In the genomic region with DNA sequence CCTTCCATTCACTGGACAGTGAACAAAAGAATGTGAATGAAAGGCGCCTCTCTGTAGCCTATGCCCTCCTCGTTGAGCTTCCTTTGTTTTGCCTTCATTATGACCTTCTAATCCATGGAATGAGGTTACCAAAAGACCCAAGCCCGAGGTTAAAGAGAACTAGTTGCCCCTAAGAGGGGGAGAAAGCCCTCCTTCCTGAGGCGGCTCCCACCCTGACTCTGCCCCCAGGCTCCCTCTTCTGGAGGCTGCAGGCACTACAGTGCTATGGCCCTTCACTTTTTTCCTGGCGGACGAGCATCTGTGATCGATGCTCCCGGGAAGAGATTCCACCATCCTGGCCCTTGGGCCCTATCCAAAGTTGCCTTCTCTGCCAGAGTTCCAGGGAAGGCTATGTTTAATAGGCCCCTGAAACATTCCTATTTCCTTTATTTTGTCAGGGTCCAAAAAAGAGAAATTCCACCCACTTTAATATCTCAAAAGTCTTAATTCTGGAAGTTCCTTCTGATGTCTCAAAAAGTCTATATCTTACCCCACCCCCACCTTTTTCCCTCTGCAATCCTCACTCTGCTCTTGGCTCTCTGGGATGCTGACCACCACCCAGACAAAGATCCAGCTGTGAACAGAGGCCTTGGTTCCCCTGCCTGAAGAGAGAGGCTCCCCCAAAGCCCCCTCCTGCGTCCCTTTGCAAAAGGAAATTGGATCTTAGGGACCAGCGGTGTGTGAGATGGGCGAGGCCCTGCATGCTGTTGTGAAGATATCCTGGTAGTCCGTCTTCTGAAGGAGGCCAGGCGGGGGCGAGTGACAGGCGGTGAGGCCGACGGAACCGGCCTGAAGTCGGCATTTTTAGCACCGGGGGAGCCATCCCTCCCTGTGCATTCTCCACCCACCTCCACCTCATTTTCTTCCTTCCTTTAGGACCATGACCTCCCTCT, we compare ENCODE assay signal across 8 cellular contexts.
DNase-seq lines count a peak whose midpoint lies in the region; ATAC-seq and TF ChIP-seq lines count a peak whose summit lies in the region.

No MANE protein-coding gene starts in this region.

- no peak overlapping the region for H3K27ac Mint-ChIP-seq in Caco-2 (ENCODE audit: unreplicated experiment)
- no peak overlapping the region for H3K27ac Mint-ChIP-seq in activated naive CD8-positive, alpha-beta T cell treated with anti-CD3 and anti-CD28 coated beads for 36 hours

- intact Hi-C loops in Caco-2 (cut with micrococcal nuclease; ENCODE audit: unreplicated experiment), result loop anchor here (1.0 to 5.0 kb wide), 4 partner anchors 56 to 387 kb away; a partner anchor contains a TSS
- intact Hi-C loops in PC-3 (cut with micrococcal nuclease), result loop anchor here (1.0 to 5.0 kb wide), 5 partner anchors 58 to 526 kb away; no protein-coding TSS in a partner anchor
- intact Hi-C loops in left ventricle myocardium superior (cut with micrococcal nuclease), result no loop called here
- intact Hi-C loops in gastrocnemius medialis (cut with DNase I; ENCODE audit: low total_unique reads), result loop anchor here (1.0 to 5.0 kb wide), 4 partner anchors 59 to 387 kb away; a partner anchor contains a TSS

- H3K27ac ChIP-seq in PC-3 (ENCODE audit: low read length) (no peak overlapping the region), gastrocnemius medialis (peak overlapping the region in 1 of 4 donors; percentile 25)

- H3K4me2 ChIP-seq in PC-3 (ENCODE audit: low read length), result no peak overlapping the region

- H3K27me3 ChIP-seq in Caco-2 (replicated peaks; ENCODE audit: control insufficient read depth, insufficient read depth, low read length) (peaks cover 3% of the 10 kb centered on the region; the same call in 1 of the 2 replicates), PC-3 (ENCODE audit: low read length) (peaks cover 43% of the 10 kb centered on the region), gastrocnemius medialis (no peaks in the 10 kb centered on the region)

- no peak for TF ChIP-seq POLR2A in gastrocnemius medialis (IDR thresholded peaks at IDR 0.05)

- H3F3A ChIP-seq in PC-3 (ENCODE audit: low read length, unreplicated experiment), result no peaks in the 10 kb centered on the region

- no peaks in the 10 kb centered on the region for H3K36me3 ChIP-seq in Caco-2 (ENCODE audit: control insufficient read depth, insufficient read depth, low read length)
- no peaks in the 10 kb centered on the region for H3K36me3 ChIP-seq in PC-3 (ENCODE audit: low read depth, low read length)
- H3K36me3 ChIP-seq in gastrocnemius medialis, result no peaks in the 10 kb centered on the region

- H3K4me1 Mint-ChIP-seq in Caco-2 (ENCODE audit: low read depth, unreplicated experiment), result peaks cover 7% of the 10 kb centered on the region
- no peaks in the 10 kb centered on the region for H3K4me1 Mint-ChIP-seq in activated naive CD8-positive, alpha-beta T cell treated with anti-CD3 and anti-CD28 coated beads for 36 hours

- no peak overlapping the region for H3K9ac ChIP-seq in PC-3 (ENCODE audit: low read length)

- H3K9me2 ChIP-seq in PC-3 (replicated peaks; ENCODE audit: low read length), result no peaks in the 10 kb centered on the region

- TF ChIP-seq CTCF in Caco-2 (IDR thresholded peaks at IDR 0.05; ENCODE audit: insufficient read depth in 1 of 2, low read depth in 1 of 2, low read length in 1 of 2, severe bottlenecking in 1 of 2, unreplicated experiment in 1 of 2) (peak; percentile 98 to 99), PC-3 (conservative IDR thresholded peaks at IDR 0.05; ENCODE audit: low read depth, low read length) (peak; percentile 93), gastrocnemius medialis (IDR thresholded peaks at IDR 0.05 in 4 of 5, conservative IDR thresholded peaks at IDR 0.05 in 1 of 5) (peak; percentile 80 to 90 (median 84))

- H3K9me3 ChIP-seq in Caco-2 (no peaks in the 10 kb centered on the region), PC-3 (ENCODE audit: low read length) (no peaks in the 10 kb centered on the region), gastrocnemius medialis (no peaks in the 10 kb centered on the region)

- POLR2A ChIA-PET in Caco-2 (lab: Charles Lee) (no interaction called here), PC-3 (lab: Charles Lee; ENCODE audit: unreplicated experiment) (no interaction called here)

- ATAC-seq in PC-3, result peak; percentile 61
- peak; percentile 38 for ATAC-seq in left ventricle myocardium superior
- ATAC-seq in gastrocnemius medialis, result peak in 1 of 2 donors; percentile 28

- H3K4me3 ChIP-seq in Caco-2 (ENCODE audit: low read depth, low read length), result no peak overlapping the region
- H3K4me3 ChIP-seq in PC-3 (ENCODE audit: low read length), result no peak overlapping the region
- no peak overlapping the region for H3K4me3 ChIP-seq in gastrocnemius medialis

- DNase-seq in Caco-2 (peak; percentile 72 to 84), HCEC 1CT (peak; percentile 7), PC-3 (peak; percentile 60), left ventricle myocardium superior (peak; percentile 75), gastrocnemius medialis (no peak), NCI-H187 (lab: John Stamatoyannopoulos, UW) (no peak), NCI-H1048 (lab: John Stamatoyannopoulos, UW) (no peak)
- DNase-seq in activated naive CD8-positive, alpha-beta T cell treated with anti-CD3 and anti-CD28 coated beads for 36 hours, result peak; percentile 43

- H3K36me3 Mint-ChIP-seq in Caco-2 (ENCODE audit: insufficient read depth, unreplicated experiment), result no peaks in the 10 kb centered on the region
- no peaks in the 10 kb centered on the region for H3K36me3 Mint-ChIP-seq in activated naive CD8-positive, alpha-beta T cell treated with anti-CD3 and anti-CD28 coated beads for 36 hours

- H2AFZ ChIP-seq in PC-3 (ENCODE audit: low read length), result no peak overlapping the region

- in situ Hi-C loops in gastrocnemius medialis (cut with MboI; ENCODE audit: low sequenced_read_pairs in 4 of 4), result loop anchor here (5.0 to 25.0 kb wide), 4 partner anchors 182 to 387 kb away; a partner anchor contains a TSS

- H3K27me3 Mint-ChIP-seq in Caco-2 (ENCODE audit: insufficient read depth, unreplicated experiment), result peaks cover 23% of the 10 kb centered on the region
- peaks cover 9% of the 10 kb centered on the region for H3K27me3 Mint-ChIP-seq in activated naive CD8-positive, alpha-beta T cell treated with anti-CD3 and anti-CD28 coated beads for 36 hours

- H4K20me1 ChIP-seq in PC-3 (ENCODE audit: low read length), result no peaks in the 10 kb centered on the region

- CTCF ChIA-PET in Caco-2 (lab: Charles Lee) (no interaction called here), PC-3 (lab: Charles Lee) (no interaction called here)

- no peaks in the 10 kb centered on the region for H3K9me3 Mint-ChIP-seq in Caco-2 (ENCODE audit: unreplicated experiment)
- H3K9me3 Mint-ChIP-seq in activated naive CD8-positive, alpha-beta T cell treated with anti-CD3 and anti-CD28 coated beads for 36 hours, result no peaks in the 10 kb centered on the region

- BruUV-seq in Caco-2 (replicated peaks; lab: Mats Ljungman, UMichigan) (no TSS peak), PC-3 (replicated peaks; lab: Mats Ljungman, UMichigan) (no TSS peak)

- H3K79me2 ChIP-seq in PC-3 (ENCODE audit: low read length), result no peaks in the 10 kb centered on the region

- H3K4me1 ChIP-seq in Caco-2, result no peaks in the 10 kb centered on the region
- H3K4me1 ChIP-seq in PC-3 (ENCODE audit: insufficient read depth, low read length), result no peaks in the 10 kb centered on the region
- H3K4me1 ChIP-seq in gastrocnemius medialis, result peaks cover 23 to 29% of the 10 kb centered on the region in 2 donors

- H3K4me3 Mint-ChIP-seq in Caco-2 (ENCODE audit: unreplicated experiment), result no peak overlapping the region
- no peak overlapping the region for H3K4me3 Mint-ChIP-seq in activated naive CD8-positive, alpha-beta T cell treated with anti-CD3 and anti-CD28 coated beads for 36 hours

Comparison
In these comparisons a context has a peak if more than half of its experiments do, and no peak if none do; other contexts are left out.
1. DNase-seq: peak in Caco-2 (2 of 2), HCEC 1CT (single experiment), PC-3 (single experiment), activated naive CD8-positive, alpha-beta T cell treated with anti-CD3 and anti-CD28 coated beads for 36 hours (single experiment) and left ventricle myocardium superior (single experiment); none in gastrocnemius medialis (0 of 2), NCI-H187 (0 of 2) and NCI-H1048 (single experiment).
2. Peak in every context shown above with its lines, with median percentiles within 50 percentile points of each other: CTCF ChIP-seq.